Comparison of ENCODE assay signal across 15 cellular contexts in the genomic region with DNA sequence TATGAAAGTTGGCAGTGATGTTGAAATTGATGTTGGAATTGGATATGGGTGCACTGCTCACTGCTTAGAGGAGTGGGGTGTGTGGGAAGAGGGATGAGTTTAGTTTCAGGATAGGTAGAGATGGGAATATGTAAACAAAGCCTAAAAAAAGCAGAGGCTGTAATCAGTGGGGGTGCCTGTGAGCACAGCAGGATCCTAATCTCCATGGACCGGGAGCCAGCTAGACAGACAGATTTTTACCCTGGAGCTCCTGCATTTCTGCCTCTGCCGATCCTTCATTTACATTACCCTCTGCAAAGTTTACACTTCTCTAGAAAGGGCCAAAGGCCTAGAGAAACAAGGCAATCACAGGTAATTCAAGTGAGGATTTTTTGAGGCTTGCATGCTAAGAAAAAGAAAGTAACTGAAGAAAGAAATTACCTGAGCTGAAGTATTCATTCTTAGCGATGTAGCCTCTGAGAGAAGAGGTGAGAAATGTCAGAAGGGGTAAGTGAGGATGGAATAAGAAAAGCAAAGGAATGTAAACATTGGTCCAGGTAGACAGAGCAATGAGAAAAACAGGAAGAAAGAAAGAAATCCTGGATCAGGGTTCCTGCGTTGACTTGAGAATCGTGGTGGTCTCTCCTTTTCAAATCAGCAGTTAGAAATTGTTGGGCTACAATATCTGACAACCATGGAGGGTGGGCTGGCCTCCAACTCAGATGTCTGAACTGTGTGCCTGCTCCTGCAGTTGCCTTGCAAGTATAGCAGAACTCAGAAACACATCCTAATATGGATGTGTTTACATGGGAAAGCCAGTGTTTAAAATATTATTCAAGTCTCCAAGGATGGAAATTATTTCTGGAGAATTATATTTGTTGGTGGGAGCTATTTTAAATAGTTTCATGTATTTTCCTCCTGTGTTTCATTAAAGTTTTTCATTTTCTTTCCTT.
A peak's percentile ranks its signal among the peaks of the same experiment; 100 is the strongest.
DNase-seq lines count a peak whose midpoint lies in the region; ATAC-seq, FAIRE-seq and TF ChIP-seq lines count a peak whose summit lies in the region.
"Had no signal": no experiment of that assay in that cellular context is flagged by ENCODE, and none has a peak within 500 bp of the region (broad histone marks: within the 10 kb centered on the region; RNA-seq: fewer than 3 reads in every experiment).

No MANE protein-coding gene starts in this region.

- H3K4me1 Mint-ChIP-seq in CD4-positive, alpha-beta T cell (ENCODE audit: low read depth): peaks cover 39% of the 10 kb centered on the region
- peaks cover 17% of the 10 kb centered on the region for H3K4me1 Mint-ChIP-seq in HFFc6 (ENCODE audit: low read depth)

- peaks cover 0 to 49% (median 6%) of the 10 kb centered on the region in 3 donors for H3K36me3 ChIP-seq in esophagus squamous epithelium
- no peaks in the 10 kb centered on the region for H3K36me3 ChIP-seq in parathyroid adenoma (ENCODE audit: control insufficient read depth, insufficient read depth, low read length)
- H3K36me3 ChIP-seq in kidney (ENCODE audit: control insufficient read depth in 1 of 2, insufficient read depth in 2 of 2, low read length in 2 of 2): peaks cover 17 to 18% of the 10 kb centered on the region in 2 donors
- H3K36me3 ChIP-seq: HAP-1 had no signal

- H3K9ac ChIP-seq in parathyroid adenoma (no peak overlapping the region), kidney (ENCODE audit: low read length in 2 of 2) (no peak overlapping the region)
- H3K9ac ChIP-seq: KMS-11, SK-N-SH had no signal

- ATAC-seq in CD4-positive, alpha-beta T cell (ENCODE audit: poor library complexity): no peak
- ATAC-seq in HG03108 (IDR thresholded peaks at IDR 0.05; ENCODE audit: unreplicated experiment) (no peak), GM21825 (IDR thresholded peaks at IDR 0.05; ENCODE audit: unreplicated experiment) (no peak)

- H3K4me3 ChIP-seq in esophagus squamous epithelium (no peak overlapping the region), parathyroid adenoma (ENCODE audit: low read depth, low read length) (no peak overlapping the region), kidney (ENCODE audit: low read length in 2 of 2) (no peak overlapping the region)
- H3K4me3 ChIP-seq: HAP-1 had no signal

- no peak overlapping the region for H3K27ac ChIP-seq in CD4-positive, alpha-beta T cell (ENCODE audit: low read depth, low read length)
- H3K27ac ChIP-seq in esophagus squamous epithelium (peak overlapping the region in 3 of 4 donors; percentile 71 to 81 (median 71)), parathyroid adenoma (peak overlapping the region; percentile 36), kidney (ENCODE audit: low read depth in 2 of 2, low read length in 2 of 2) (no peak overlapping the region)
- H3K27ac ChIP-seq: KMS-11 had no signal

- intact Hi-C loops in CD4-positive, alpha-beta T cell (cut with DNase I, micrococcal nuclease): loop anchor here in 1 of 2 experiments (5.0 kb wide), 1 partner anchor 32 kb away; no protein-coding TSS in a partner anchor
- intact Hi-C loops in esophagus squamous epithelium (cut with DNase I): no loop called here
- intact Hi-C loops in kidney (cut with DNase I): no loop called here

- no peaks in the 10 kb centered on the region for H3K79me2 ChIP-seq in parathyroid adenoma

- H3K4me3 Mint-ChIP-seq in CD4-positive, alpha-beta T cell: no peak overlapping the region
- H3K4me3 Mint-ChIP-seq in HFFc6: no peak overlapping the region

- DNase-seq in CD4-positive, alpha-beta T cell: no peak
- DNase-seq in HFFc6: no peak
- DNase-seq in esophagus squamous epithelium (lab: John Stamatoyannopoulos, UW): no peak
- DNase-seq in T-helper 9 cell: no peak
- DNase-seq in kidney: no peak
- DNase-seq: activated CD8-positive, alpha-beta memory T cell treated with anti-CD3 and anti-CD28 coated beads for 24 hours; anterior cingulate cortex; NCI-H526; SK-N-SH; stimulated activated CD4-positive, alpha-beta T cell treated with anti-CD3 and anti-CD28 coated beads, Interleukin-4, amount 100 ng/mL, for 4 hours had no signal

- TF ChIP-seq POLR2A in esophagus squamous epithelium (IDR thresholded peaks at IDR 0.05): no peak

- H3K36me3 Mint-ChIP-seq in CD4-positive, alpha-beta T cell (ENCODE audit: low read depth): peaks cover 91% of the 10 kb centered on the region
- peaks cover 5% of the 10 kb centered on the region for H3K36me3 Mint-ChIP-seq in HFFc6 (ENCODE audit: low read depth)

- H3K4me1 ChIP-seq in esophagus squamous epithelium (peaks cover 0 to 29% (median 8%) of the 10 kb centered on the region in 3 donors), parathyroid adenoma (no peaks in the 10 kb centered on the region), kidney (ENCODE audit: control insufficient read depth in 1 of 2, insufficient read depth in 1 of 2, low read depth in 1 of 2, low read length in 2 of 2) (no peaks in the 10 kb centered on the region)
- H3K4me1 ChIP-seq: HAP-1 had no signal

- FAIRE-seq in kidney (lab: Jason Lieb, UNC): no peak

- WGBS in esophagus squamous epithelium, 2 donors: 70 to 74% methylated on average over 5 of the region's 5 CpGs

- TF ChIP-seq CTCF in CD4-positive, alpha-beta T cell (IDR thresholded peaks at IDR 0.05): no peak
- TF ChIP-seq CTCF in HFFc6 (IDR thresholded peaks at IDR 0.05) (no peak), esophagus squamous epithelium (IDR thresholded peaks at IDR 0.05) (no peak), parathyroid adenoma (IDR thresholded peaks at IDR 0.05) (no peak), kidney (IDR thresholded peaks at IDR 0.05; ENCODE audit: borderline replicate concordance, extremely low read depth, insufficient read depth) (no peak)

- H3K9me3 ChIP-seq in CD4-positive, alpha-beta T cell (ENCODE audit: control insufficient read depth, low read length): no peaks in the 10 kb centered on the region
- H3K9me3 ChIP-seq in esophagus squamous epithelium (no peaks in the 10 kb centered on the region), parathyroid adenoma (ENCODE audit: control insufficient read depth, low read length) (no peaks in the 10 kb centered on the region), kidney (ENCODE audit: control insufficient read depth in 1 of 2, low read length in 2 of 2) (no peaks in the 10 kb centered on the region)
- H3K9me3 ChIP-seq: SK-N-SH had no signal

- H3K4me2 ChIP-seq in parathyroid adenoma (ENCODE audit: low read length): no peak overlapping the region
- H3K4me2 ChIP-seq: KMS-11, SK-N-SH had no signal

- no peak overlapping the region for H2AFZ ChIP-seq in parathyroid adenoma

- no peaks in the 10 kb centered on the region for H3K27me3 Mint-ChIP-seq in CD4-positive, alpha-beta T cell
- no peaks in the 10 kb centered on the region; the same call in 1 of the 2 replicates for H3K27me3 Mint-ChIP-seq in HFFc6 (ENCODE audit: insufficient read depth)

- H3K27me3 ChIP-seq in CD4-positive, alpha-beta T cell (ENCODE audit: control insufficient read depth, insufficient read depth, low read length): no peaks in the 10 kb centered on the region
- no peaks in the 10 kb centered on the region for H3K27me3 ChIP-seq in esophagus squamous epithelium
- H3K27me3 ChIP-seq in parathyroid adenoma (ENCODE audit: control insufficient read depth, insufficient read depth, low read length): no peaks in the 10 kb centered on the region

- CTCF ChIA-PET in CD4-positive, alpha-beta T cell (lab: Charles Lee): no interaction called here

- H3K9me3 Mint-ChIP-seq in CD4-positive, alpha-beta T cell: no peaks in the 10 kb centered on the region
- H3K9me3 Mint-ChIP-seq in HFFc6: no peaks in the 10 kb centered on the region

- POLR2A ChIA-PET in CD4-positive, alpha-beta T cell (lab: Charles Lee): no interaction called here

- H3K27ac Mint-ChIP-seq in CD4-positive, alpha-beta T cell: peak overlapping the region; percentile 0
- peak overlapping the region; percentile 67 for H3K27ac Mint-ChIP-seq in HFFc6

Comparison
In these comparisons a context has a peak if more than half of its experiments do, and no peak if none do; other contexts are left out.
1. H3K27ac ChIP-seq: peak in esophagus squamous epithelium (3 of 4) and parathyroid adenoma (single experiment); none in CD4-positive, alpha-beta T cell (single experiment) and kidney (0 of 2).